8 cellular contexts compared by ENCODE assay signal in the genomic region with DNA sequence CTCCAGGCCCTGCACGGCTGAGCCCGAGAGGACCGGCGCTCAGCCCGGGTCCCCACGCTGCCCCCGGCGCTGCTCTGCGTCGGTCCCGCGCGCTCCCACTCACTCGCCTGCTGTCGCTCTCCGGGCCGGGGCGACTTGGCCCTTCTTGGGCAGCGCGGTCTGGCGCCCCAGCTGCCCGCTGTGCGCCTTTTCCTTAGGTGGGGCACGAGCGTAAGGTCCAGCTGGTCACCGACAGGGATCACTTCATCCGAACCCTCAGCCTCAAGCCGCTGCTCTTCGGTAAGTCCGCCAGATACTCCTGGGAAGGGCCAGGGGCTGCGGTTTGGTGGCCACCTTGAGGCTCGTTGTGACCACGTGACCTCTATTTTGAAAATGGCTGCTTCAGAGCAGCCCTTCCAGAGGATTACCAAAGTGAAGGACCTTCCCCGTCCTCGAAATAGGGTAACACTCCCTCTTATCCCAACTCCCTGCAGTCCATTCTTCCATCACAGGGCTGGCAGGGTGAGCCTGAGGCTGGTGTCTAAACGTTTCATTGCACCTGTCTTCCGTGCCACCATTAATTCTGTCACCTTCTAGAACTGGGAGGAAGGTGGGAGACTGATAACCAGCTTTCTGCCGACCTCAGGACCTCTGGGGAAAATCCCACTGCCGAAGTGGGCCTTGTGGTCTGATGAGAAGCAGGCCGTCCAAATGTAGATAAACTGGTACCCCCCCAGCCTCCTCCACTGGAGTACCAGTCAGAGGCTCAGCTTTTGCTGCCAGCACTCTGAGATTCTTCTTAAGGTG. TPM values are rescaled to one million over a fixed set of nuclear protein-coding genes. Genes with fewer than 3 reads are reported as not detected.
A peak's percentile ranks its signal among the peaks of the same experiment; 100 is the strongest.
DNase-seq lines count a peak whose midpoint lies in the region; ATAC-seq, FAIRE-seq and TF ChIP-seq lines count a peak whose summit lies in the region.

No MANE protein-coding gene starts in this region.

- H3K27ac Mint-ChIP-seq in stimulated activated naive CD8-positive, alpha-beta T cell treated with anti-CD3 and anti-CD28 coated beads, Interleukin-15, Interleukin-2, amounts not matched to agents 100 ng/mL and 50 ng/mL, for 24 hours = peak overlapping the region; percentile 91

- ATAC-seq in GM19455 (IDR thresholded peaks at IDR 0.05; ENCODE audit: unreplicated experiment) = peak; percentile 22
- peak; percentile 5 for ATAC-seq in left lobe of liver
- ATAC-seq in HG02678 (IDR thresholded peaks at IDR 0.05; ENCODE audit: unreplicated experiment) = no peak
- ATAC-seq in HG03378 (IDR thresholded peaks at IDR 0.05; ENCODE audit: unreplicated experiment) = no peak

- no peaks in the 10 kb centered on the region for H3K27me3 Mint-ChIP-seq in stimulated activated naive CD8-positive, alpha-beta T cell treated with anti-CD3 and anti-CD28 coated beads, Interleukin-15, Interleukin-2, amounts not matched to agents 100 ng/mL and 50 ng/mL, for 24 hours

- peak; percentile 23 for DNase-seq in D721Med (ENCODE audit: insufficient read length, low spot score)
- DNase-seq in NCI-H748 treated with DMSO at 0.1 percent for 48 hours (lab: John Stamatoyannopoulos, UW) = peak; percentile 3
- peak; percentile 22 to 28 for DNase-seq in cardiac fibroblast (ENCODE audit: low read depth in 2 of 2)
- DNase-seq in left lobe of liver (ENCODE audit: low spot score) = peak; percentile 48

- H3K9me3 Mint-ChIP-seq in stimulated activated naive CD8-positive, alpha-beta T cell treated with anti-CD3 and anti-CD28 coated beads, Interleukin-15, Interleukin-2, amounts not matched to agents 100 ng/mL and 50 ng/mL, for 24 hours = no peaks in the 10 kb centered on the region

- TF ChIP-seq CTCF in D721Med (IDR thresholded peaks at IDR 0.05; ENCODE audit: insufficient read depth, missing control alignments) = no peak
- no peak for TF ChIP-seq CTCF in cardiac fibroblast (IDR thresholded peaks at IDR 0.05; ENCODE audit: low read depth, low read length)

- peaks cover 10% of the 10 kb centered on the region for H3K36me3 Mint-ChIP-seq in stimulated activated naive CD8-positive, alpha-beta T cell treated with anti-CD3 and anti-CD28 coated beads, Interleukin-15, Interleukin-2, amounts not matched to agents 100 ng/mL and 50 ng/mL, for 24 hours (ENCODE audit: low read depth)

- peaks cover 53% of the 10 kb centered on the region for H3K4me1 Mint-ChIP-seq in stimulated activated naive CD8-positive, alpha-beta T cell treated with anti-CD3 and anti-CD28 coated beads, Interleukin-15, Interleukin-2, amounts not matched to agents 100 ng/mL and 50 ng/mL, for 24 hours (ENCODE audit: low read depth)

- H3K4me3 ChIP-seq in cardiac fibroblast (replicated peaks in 1 of 2; ENCODE audit: low read depth in 2 of 2, low read length in 2 of 2) = peak overlapping the region; percentile 68 to 84

- no peak for FAIRE-seq in D721Med (lab: Jason Lieb, UNC)

- H3K4me3 Mint-ChIP-seq in stimulated activated naive CD8-positive, alpha-beta T cell treated with anti-CD3 and anti-CD28 coated beads, Interleukin-15, Interleukin-2, amounts not matched to agents 100 ng/mL and 50 ng/mL, for 24 hours = peak overlapping the region; percentile 90

RNA-seq across cellular contexts. Expression of gene P4HTM, which starts 0.8 kb away (rescaled TPM):
- 13.7 TPM for total RNA-seq in left lobe of liver

RNA-seq across cellular contexts. Expression of gene WDR6, which starts 16.4 kb away (rescaled TPM):
- total RNA-seq in left lobe of liver = 79.5 TPM

RNA-seq across cellular contexts. Expression of gene DALRD3, which starts 27.6 kb away (rescaled TPM):
- total RNA-seq in left lobe of liver = 8.6 TPM

RNA-seq across cellular contexts. Expression of gene NDUFAF3, which starts 31.1 kb away (rescaled TPM):
- total RNA-seq in left lobe of liver = 44.2 TPM

RNA-seq across cellular contexts. Expression of gene IMPDH2, which starts 38.4 kb away (rescaled TPM):
- 38.6 TPM for total RNA-seq in left lobe of liver

Comparison
In these comparisons a context has a peak if more than half of its experiments do, and no peak if none do; other contexts are left out.
1. ATAC-seq: peak in GM19455 (single experiment) and left lobe of liver (single experiment); none in HG02678 (single experiment) and HG03378 (single experiment).
2. Peak in every context shown above with its lines, with median percentiles within 50 percentile points of each other: DNase-seq.